1 cellular context compared by ENCODE assay signal in the genomic region with DNA sequence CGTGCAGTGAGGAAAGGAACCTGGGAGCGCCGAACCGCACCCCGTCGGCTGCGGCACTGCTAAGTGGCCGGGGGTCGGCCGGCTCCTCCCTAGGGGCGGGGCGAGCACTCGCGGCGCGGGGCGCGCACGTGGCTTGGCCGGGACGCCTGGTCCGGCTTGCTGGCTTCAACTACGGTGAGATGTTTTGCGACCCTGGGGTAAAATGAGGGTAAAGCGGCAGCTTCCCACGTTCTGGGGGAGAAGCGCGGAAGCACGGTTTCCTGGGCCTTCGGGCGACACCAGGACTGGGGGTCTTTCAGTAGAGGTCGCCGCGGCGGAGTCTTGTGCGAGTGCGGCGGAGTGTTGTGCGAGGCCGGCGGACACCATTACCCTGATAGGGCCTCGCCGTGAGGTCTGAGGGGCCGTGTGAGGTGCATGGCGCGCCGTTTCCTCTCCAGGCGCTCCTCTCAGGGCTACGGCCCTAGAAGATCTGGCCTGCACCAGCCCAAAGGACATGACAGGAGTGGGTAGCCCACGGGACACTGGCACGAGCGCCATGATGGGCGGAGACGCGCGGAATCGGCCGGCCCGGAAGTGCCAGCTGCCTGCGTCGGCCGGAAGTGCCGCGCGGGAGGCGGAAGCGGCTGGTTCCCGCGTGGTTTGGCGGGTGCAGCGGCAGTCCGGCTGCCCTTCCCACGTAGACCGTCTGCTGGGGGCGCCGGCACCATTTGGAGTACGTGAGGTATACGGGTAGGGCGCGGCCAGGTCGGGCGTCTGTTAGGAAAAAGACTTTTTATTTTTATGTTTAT.
TF ChIP-seq lines count a peak whose summit lies in the region.

TSS of gene PIGW (plus strand) at position 107 of the 788 bp plus-strand sequence. CDS start 2,115 bp downstream, outside the sequence.

TF ChIP-seq in HepG2, 621 proteins besides CTCF, POLR2A, EP300 and RAD21 (continued from another document and continues in another):
- TF ChIP-seq, protein P1, sequence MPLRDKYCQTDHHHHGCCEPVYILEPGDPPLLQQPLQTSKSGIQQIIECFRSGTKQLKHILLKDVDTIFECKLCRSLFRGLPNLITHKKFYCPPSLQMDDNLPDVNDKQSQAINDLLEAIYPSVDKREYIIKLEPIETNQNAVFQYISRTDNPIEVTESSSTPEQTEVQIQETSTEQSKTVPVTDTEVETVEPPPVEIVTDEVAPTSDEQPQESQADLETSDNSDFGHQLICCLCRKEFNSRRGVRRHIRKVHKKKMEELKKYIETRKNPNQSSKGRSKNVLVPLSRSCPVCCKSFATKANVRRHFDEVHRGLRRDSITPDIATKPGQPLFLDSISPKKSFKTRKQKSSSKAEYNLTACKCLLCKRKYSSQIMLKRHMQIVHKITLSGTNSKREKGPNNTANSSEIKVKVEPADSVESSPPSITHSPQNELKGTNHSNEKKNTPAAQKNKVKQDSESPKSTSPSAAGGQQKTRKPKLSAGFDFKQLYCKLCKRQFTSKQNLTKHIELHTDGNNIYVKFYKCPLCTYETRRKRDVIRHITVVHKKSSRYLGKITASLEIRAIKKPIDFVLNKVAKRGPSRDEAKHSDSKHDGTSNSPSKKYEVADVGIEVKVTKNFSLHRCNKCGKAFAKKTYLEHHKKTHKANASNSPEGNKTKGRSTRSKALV (CRISPR knock-in tag; IDR thresholded peaks at IDR 0.05): peak; percentile 83
- TF ChIP-seq CAMTA2 (CRISPR knock-in tag; IDR thresholded peaks at IDR 0.05; ENCODE audit: borderline replicate concordance) (peak; percentile 82; the same call in 1 of the 2 replicates), MTF1 (CRISPR knock-in tag; IDR thresholded peaks at IDR 0.05) (peak; percentile 68; the same call in 1 of the 2 replicates), POLR2AphosphoS5 (IDR thresholded peaks at IDR 0.05; ENCODE audit: low read depth, low read length) (peak; percentile 86), PAXIP1 (CRISPR knock-in tag; conservative IDR thresholded peaks at IDR 0.05) (no peak; the same call in 1 of the 2 replicates), ZNF224 (CRISPR knock-in tag; IDR thresholded peaks at IDR 0.05) (no peak), SOX6 (IDR thresholded peaks at IDR 0.05) (no peak), SOX6 (CRISPR knock-in tag; IDR thresholded peaks at IDR 0.05) (peak; percentile 60), SIN3A (IDR thresholded peaks at IDR 0.05; ENCODE audit: borderline replicate concordance, low read depth, low read length) (peak; percentile 68; the same call in 1 of the 2 replicates), ZNF12 (CRISPR knock-in tag; IDR thresholded peaks at IDR 0.05) (peak; percentile 39; the same call in 1 of the 2 replicates), SIX4 (CRISPR knock-in tag; IDR thresholded peaks at IDR 0.05) (0 out of 2 replicates have a peak, but pooled peaks have one; percentile 15), ATF7-NPFF (CRISPR knock-in tag; IDR thresholded peaks at IDR 0.05; ENCODE audit: low read depth) (peak; percentile 85), PHF20 (CRISPR knock-in tag; IDR thresholded peaks at IDR 0.05) (peak; percentile 89), ZNF263 (CRISPR knock-in tag; IDR thresholded peaks at IDR 0.05) (peak; percentile 9; the same call in 1 of the 2 replicates), PCBP1 (IDR thresholded peaks at IDR 0.05; ENCODE audit: borderline replicate concordance, low read depth, low read length) (no peak), CCAR2 (optimal IDR thresholded peaks at IDR 0.05; ENCODE audit: low read depth, low read length) (no peak), DNMT1 (CRISPR knock-in tag; IDR thresholded peaks at IDR 0.05) (no peak; the same call in 1 of the 2 replicates), MIXL1 (CRISPR knock-in tag; IDR thresholded peaks at IDR 0.05) (no peak), SOX5 (CRISPR knock-in tag; IDR thresholded peaks at IDR 0.05; ENCODE audit: borderline replicate concordance) (no peak; the same call in none of the 2 replicates), ZNF160 (CRISPR knock-in tag; IDR thresholded peaks at IDR 0.05) (no peak; the same call in none of the 2 replicates), RXRA (CRISPR knock-in tag; IDR thresholded peaks at IDR 0.05) (peak; percentile 74; the same call in 1 of the 2 replicates), GTF2F1 (IDR thresholded peaks at IDR 0.05; ENCODE audit: low read length) (0 out of 2 replicates have a peak, but pooled peaks have one; percentile 46), TRIM22 (IDR thresholded peaks at IDR 0.05) (no peak), ZFP36L1 (CRISPR knock-in tag; IDR thresholded peaks at IDR 0.05) (peak; percentile 43; the same call in 1 of the 2 replicates), ZNF660 (CRISPR knock-in tag; IDR thresholded peaks at IDR 0.05; ENCODE audit: borderline replicate concordance, low read depth) (no peak), RXRB (CRISPR knock-in tag; IDR thresholded peaks at IDR 0.05; ENCODE audit: borderline replicate concordance) (no peak), DMAP1 (CRISPR knock-in tag; IDR thresholded peaks at IDR 0.05) (peak; percentile 98), ZNF17 (CRISPR knock-in tag; IDR thresholded peaks at IDR 0.05) (no peak; the same call in 1 of the 2 replicates), SYNCRIP (IDR thresholded peaks at IDR 0.05; ENCODE audit: insufficient read depth, low read depth, low read length) (no peak), NR2F2 (IDR thresholded peaks at IDR 0.05; ENCODE audit: borderline replicate concordance, low read depth) (no peak), ZNF530 (CRISPR knock-in tag; IDR thresholded peaks at IDR 0.05; ENCODE audit: low read depth) (no peak), KLF13 (CRISPR knock-in tag; IDR thresholded peaks at IDR 0.05) (no peak), ZMAT3 (CRISPR knock-in tag; conservative IDR thresholded peaks at IDR 0.05) (peak; percentile 89), ZNF766 (CRISPR knock-in tag; IDR thresholded peaks at IDR 0.05; ENCODE audit: borderline replicate concordance) (0 out of 2 replicates have a peak, but pooled peaks have one; percentile 49), HNRNPL (IDR thresholded peaks at IDR 0.05; ENCODE audit: low read depth, low read length) (peak; percentile 68; the same call in 1 of the 2 replicates), U2AF1 (optimal IDR thresholded peaks at IDR 0.05; ENCODE audit: low read depth, low read length) (no peak), MED1 (CRISPR knock-in tag; IDR thresholded peaks at IDR 0.05) (peak; percentile 47), ZNF724P (CRISPR knock-in tag; IDR thresholded peaks at IDR 0.05; ENCODE audit: borderline replicate concordance) (peak; percentile 87; the same call in 1 of the 2 replicates), ZFAT (CRISPR knock-in tag; conservative IDR thresholded peaks at IDR 0.05) (peak; percentile 75; the same call in 1 of the 2 replicates), ZNF574 (CRISPR knock-in tag; IDR thresholded peaks at IDR 0.05) (peak; percentile 80), THAP7 (CRISPR knock-in tag; IDR thresholded peaks at IDR 0.05) (no peak), ZNF564 (CRISPR knock-in tag; IDR thresholded peaks at IDR 0.05) (no peak), ZNF652 (CRISPR knock-in tag; IDR thresholded peaks at IDR 0.05; ENCODE audit: borderline replicate concordance, low read depth) (no peak)
- TF ChIP-seq, protein P2, sequence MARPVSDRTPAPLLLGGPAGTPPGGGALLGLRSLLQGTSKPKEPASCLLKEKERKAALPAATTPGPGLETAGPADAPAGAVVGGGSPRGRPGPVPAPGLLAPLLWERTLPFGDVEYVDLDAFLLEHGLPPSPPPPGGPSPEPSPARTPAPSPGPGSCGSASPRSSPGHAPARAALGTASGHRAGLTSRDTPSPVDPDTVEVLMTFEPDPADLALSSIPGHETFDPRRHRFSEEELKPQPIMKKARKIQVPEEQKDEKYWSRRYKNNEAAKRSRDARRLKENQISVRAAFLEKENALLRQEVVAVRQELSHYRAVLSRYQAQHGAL (CRISPR knock-in tag; IDR thresholded peaks at IDR 0.05; ENCODE audit: not compliant biosample characterization): no peak
- TF ChIP-seq, protein P3, sequence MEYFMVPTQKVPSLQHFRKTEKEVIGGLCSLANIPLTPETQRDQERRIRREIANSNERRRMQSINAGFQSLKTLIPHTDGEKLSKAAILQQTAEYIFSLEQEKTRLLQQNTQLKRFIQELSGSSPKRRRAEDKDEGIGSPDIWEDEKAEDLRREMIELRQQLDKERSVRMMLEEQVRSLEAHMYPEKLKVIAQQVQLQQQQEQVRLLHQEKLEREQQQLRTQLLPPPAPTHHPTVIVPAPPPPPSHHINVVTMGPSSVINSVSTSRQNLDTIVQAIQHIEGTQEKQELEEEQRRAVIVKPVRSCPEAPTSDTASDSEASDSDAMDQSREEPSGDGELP (IDR thresholded peaks at IDR 0.05; ENCODE audit: borderline replicate concordance, low read depth): peak; percentile 66; the same call in 1 of the 2 replicates
- TF ChIP-seq, protein P4, sequence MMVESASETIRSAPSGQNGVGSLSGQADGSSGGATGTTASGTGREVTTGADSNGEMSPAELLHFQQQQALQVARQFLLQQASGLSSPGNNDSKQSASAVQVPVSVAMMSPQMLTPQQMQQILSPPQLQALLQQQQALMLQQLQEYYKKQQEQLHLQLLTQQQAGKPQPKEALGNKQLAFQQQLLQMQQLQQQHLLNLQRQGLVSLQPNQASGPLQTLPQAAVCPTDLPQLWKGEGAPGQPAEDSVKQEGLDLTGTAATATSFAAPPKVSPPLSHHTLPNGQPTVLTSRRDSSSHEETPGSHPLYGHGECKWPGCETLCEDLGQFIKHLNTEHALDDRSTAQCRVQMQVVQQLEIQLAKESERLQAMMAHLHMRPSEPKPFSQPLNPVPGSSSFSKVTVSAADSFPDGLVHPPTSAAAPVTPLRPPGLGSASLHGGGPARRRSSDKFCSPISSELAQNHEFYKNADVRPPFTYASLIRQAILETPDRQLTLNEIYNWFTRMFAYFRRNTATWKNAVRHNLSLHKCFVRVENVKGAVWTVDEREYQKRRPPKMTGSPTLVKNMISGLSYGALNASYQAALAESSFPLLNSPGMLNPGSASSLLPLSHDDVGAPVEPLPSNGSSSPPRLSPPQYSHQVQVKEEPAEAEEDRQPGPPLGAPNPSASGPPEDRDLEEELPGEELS (CRISPR knock-in tag; IDR thresholded peaks at IDR 0.05): peak; percentile 51; the same call in 1 of the 2 replicates
- TF ChIP-seq, protein P5, sequence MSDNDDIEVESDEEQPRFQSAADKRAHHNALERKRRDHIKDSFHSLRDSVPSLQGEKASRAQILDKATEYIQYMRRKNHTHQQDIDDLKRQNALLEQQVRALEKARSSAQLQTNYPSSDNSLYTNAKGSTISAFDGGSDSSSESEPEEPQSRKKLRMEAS (IDR thresholded peaks at IDR 0.05): peak; percentile 97
